Comparison of ENCODE assay signal across 8 cellular contexts in genomic region chr9:96654450-96655197, GRCh38. TPM values are rescaled to one million over a fixed set of nuclear protein-coding genes. Genes with fewer than 3 reads are reported as not detected.
DNase-seq lines count a peak whose midpoint lies in the region; ATAC-seq and TF ChIP-seq lines count a peak whose summit lies in the region.

No MANE protein-coding gene starts in this region.

- peak overlapping the region; percentile 85 to 93 (median 91) for H3K9ac ChIP-seq in skeletal muscle tissue (ENCODE audit: low read depth in 1 of 3, low read length in 3 of 3)

- H3K27ac ChIP-seq in WERI-Rb-1, result peak overlapping the region; percentile 73
- H3K27ac ChIP-seq in breast epithelium, result peak overlapping the region; percentile 95 to 100
- H3K27ac ChIP-seq in skeletal muscle tissue (ENCODE audit: low read depth, low read length), result peak overlapping the region; percentile 96

- H3K9me3 ChIP-seq in WERI-Rb-1 (ENCODE audit: severe bottlenecking) (no peaks in the 10 kb centered on the region), breast epithelium (no peaks in the 10 kb centered on the region), skeletal muscle tissue (ENCODE audit: control insufficient read depth in 3 of 3, low read length in 3 of 3) (no peaks in the 10 kb centered on the region)

- peak; percentile 42 for ATAC-seq in HG02763 (IDR thresholded peaks at IDR 0.05; ENCODE audit: unreplicated experiment)
- no peak for ATAC-seq in GM19328 (IDR thresholded peaks at IDR 0.05; ENCODE audit: unreplicated experiment)

- intact Hi-C loops in breast epithelium (cut with DNase I; ENCODE audit: low total_unique reads), result no loop called here

- DNase-seq in NCI-H2081 (lab: John Stamatoyannopoulos, UW), result peak; percentile 68 to 79
- DNase-seq in WERI-Rb-1, result peak; percentile 79
- peak; percentile 65 to 76 for DNase-seq in breast epithelium (ENCODE audit: low spot score in 2 of 2)
- peak; percentile 80 for DNase-seq in iPS-NIHi7 (ENCODE audit: extremely low spot score)

- no peak for TF ChIP-seq POLR2A in breast epithelium (IDR thresholded peaks at IDR 0.05)

- peaks cover 7% of the 10 kb centered on the region; the same call in 1 of the 2 replicates for H3K36me3 ChIP-seq in WERI-Rb-1
- no peaks in the 10 kb centered on the region for H3K36me3 ChIP-seq in breast epithelium
- H3K36me3 ChIP-seq in skeletal muscle tissue (ENCODE audit: control insufficient read depth in 3 of 3, insufficient read depth in 3 of 3, low read length in 3 of 3), result peaks cover 0 to 10% (median 8%) of the 10 kb centered on the region in 3 donors

- H3K4me3 ChIP-seq in WERI-Rb-1 (ENCODE audit: low read depth, low read length), result peak overlapping the region; percentile 89
- H3K4me3 ChIP-seq in breast epithelium, result peak overlapping the region; percentile 57 to 86 (median 72)
- peak overlapping the region; percentile 80 to 84 (median 82) for H3K4me3 ChIP-seq in skeletal muscle tissue (ENCODE audit: low read length in 3 of 3)

- no peaks in the 10 kb centered on the region for H3K27me3 ChIP-seq in WERI-Rb-1 (ENCODE audit: insufficient read depth, low read depth, severe bottlenecking)
- H3K27me3 ChIP-seq in breast epithelium, result no peaks in the 10 kb centered on the region
- H3K27me3 ChIP-seq in skeletal muscle tissue (ENCODE audit: control insufficient read depth in 3 of 3, insufficient read depth in 3 of 3, low read length in 3 of 3), result no peaks in the 10 kb centered on the region

- TF ChIP-seq CTCF in GM12873 (IDR thresholded peaks at IDR 0.05; ENCODE audit: insufficient read depth, low read depth, low read length, missing control alignments) (peak; percentile 6), WERI-Rb-1 (IDR thresholded peaks at IDR 0.05; ENCODE audit: low read depth, low read length) (peak; percentile 29; the same call in 1 of the 2 replicates), breast epithelium (IDR thresholded peaks at IDR 0.05) (peak in 1 of 3 donors; percentile 30)

- H3K4me1 ChIP-seq in breast epithelium (no peaks in the 10 kb centered on the region), skeletal muscle tissue (ENCODE audit: control insufficient read depth in 3 of 3, insufficient read depth in 3 of 3, low read length in 3 of 3) (peaks cover 6 to 16% (median 9%) of the 10 kb centered on the region in 3 donors)

RNA-seq across cellular contexts. Expression of gene PRXL2C, which starts 0.5 kb away (rescaled TPM):
- total RNA-seq in breast epithelium (10 to 100 TPM; 14.3 to 26.1 (median 16.1) TPM), skeletal muscle tissue (16.7 TPM)

RNA-seq across cellular contexts. Expression of gene CDC14B, which starts 35.0 kb away (rescaled TPM):
- total RNA-seq in breast epithelium (10 to 100 TPM; 22.0 to 33.4 (median 23.9) TPM), skeletal muscle tissue (45.9 TPM)
